30 cellular contexts compared by ENCODE assay signal in the genomic region with DNA sequence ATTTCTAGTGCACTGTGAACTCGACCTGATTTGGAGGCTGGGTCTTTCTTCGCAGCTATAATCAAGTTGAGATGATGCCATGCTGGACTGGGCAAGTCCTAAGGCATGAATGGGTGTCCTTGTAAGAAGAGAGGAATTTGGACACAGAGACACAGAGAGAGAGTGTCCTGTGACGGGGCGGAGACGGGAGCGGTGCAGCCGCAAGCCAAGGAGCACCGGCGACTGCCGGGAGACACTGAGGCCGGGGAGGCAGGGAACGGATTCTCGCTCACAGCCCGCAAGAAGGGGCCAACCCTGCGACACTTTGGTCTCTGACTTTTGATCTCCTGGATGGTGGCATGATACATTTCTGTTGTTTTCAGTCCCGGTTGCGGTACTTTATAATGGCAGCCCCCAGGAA.
"Had no signal": no experiment of that assay in that cellular context is flagged by ENCODE, and none has a peak within 500 bp of the region (broad histone marks: within the 10 kb centered on the region; RNA-seq: fewer than 3 reads in every experiment).

No MANE protein-coding gene starts in this region.

- H3K27ac ChIP-seq: adrenal gland, body of pancreas, colonic mucosa, dorsolateral prefrontal cortex, esophagus muscularis mucosa, foreskin keratinocyte, gastroesophageal sphincter, WERI-Rb-1 had no signal

- H3K27me3 Mint-ChIP-seq: activated B cell treated with CpG ODN at 0.5 μM for 24 hours; activated CD8-positive, alpha-beta T cell treated with anti-CD3 and anti-CD28 coated beads for 36 hours; activated naive CD4-positive, alpha-beta T cell treated with anti-CD3 and anti-CD28 coated beads, Interleukin-2, amount 50 U/mL, for 24 hours; activated naive CD8-positive, alpha-beta T cell treated with anti-CD3 and anti-CD28 coated beads for 36 hours; activated naive CD8-positive, alpha-beta T cell treated with anti-CD3 and anti-CD28 coated beads, Interleukin-2, amount 50 U/mL, for 24 hours; activated T-helper 17 cell treated with anti-CD3 and anti-CD28 coated beads, Interleukin-2, amount 50 U/mL, for 72 hours had no signal

- H3K27ac Mint-ChIP-seq: activated B cell treated with CpG ODN at 0.5 μM for 24 hours; activated CD8-positive, alpha-beta T cell treated with anti-CD3 and anti-CD28 coated beads for 36 hours; activated naive CD4-positive, alpha-beta T cell treated with anti-CD3 and anti-CD28 coated beads, Interleukin-2, amount 50 U/mL, for 24 hours; activated naive CD8-positive, alpha-beta T cell treated with anti-CD3 and anti-CD28 coated beads for 36 hours; activated naive CD8-positive, alpha-beta T cell treated with anti-CD3 and anti-CD28 coated beads, Interleukin-2, amount 50 U/mL, for 24 hours; activated T-helper 17 cell treated with anti-CD3 and anti-CD28 coated beads, Interleukin-2, amount 50 U/mL, for 72 hours; effector memory CD8-positive, alpha-beta T cell; T-helper 17 cell; T-helper 2 cell treated with Interferon-gamma antibody and Interleukin-4, amounts not matched to agents 5 μg/mL and 100 μg/mL, for 36 hours had no signal

- H3K27me3 ChIP-seq: adrenal gland, body of pancreas, colonic mucosa, dorsolateral prefrontal cortex, esophagus muscularis mucosa, foreskin keratinocyte, gastroesophageal sphincter had no signal

- H3K9me3 Mint-ChIP-seq: activated B cell treated with CpG ODN at 0.5 μM for 24 hours; activated CD8-positive, alpha-beta T cell treated with anti-CD3 and anti-CD28 coated beads for 36 hours; activated naive CD4-positive, alpha-beta T cell treated with anti-CD3 and anti-CD28 coated beads, Interleukin-2, amount 50 U/mL, for 24 hours; activated naive CD8-positive, alpha-beta T cell treated with anti-CD3 and anti-CD28 coated beads for 36 hours; activated naive CD8-positive, alpha-beta T cell treated with anti-CD3 and anti-CD28 coated beads, Interleukin-2, amount 50 U/mL, for 24 hours; activated T-cell treated with anti-CD3 and anti-CD28 coated beads, Interleukin-2, amount 50 U/mL, for 4 hours; activated T-helper 17 cell treated with anti-CD3 and anti-CD28 coated beads, Interleukin-2, amount 50 U/mL, for 72 hours; effector memory CD8-positive, alpha-beta T cell; T-helper 2 cell treated with Interferon-gamma antibody and Interleukin-4, amounts not matched to agents 5 μg/mL and 100 μg/mL, for 36 hours had no signal

- H3K36me3 Mint-ChIP-seq: activated naive CD4-positive, alpha-beta T cell treated with anti-CD3 and anti-CD28 coated beads, Interleukin-2, amount 50 U/mL, for 24 hours; activated naive CD8-positive, alpha-beta T cell treated with anti-CD3 and anti-CD28 coated beads for 36 hours had no signal

- H3K4me3 ChIP-seq: adrenal gland, body of pancreas, colonic mucosa, dorsolateral prefrontal cortex, esophagus muscularis mucosa, gastroesophageal sphincter had no signal

- H3K36me3 ChIP-seq: adrenal gland, colonic mucosa, esophagus muscularis mucosa, gastroesophageal sphincter, WERI-Rb-1 had no signal

- DNase-seq: activated B cell treated with CpG ODN at 0.5 μM for 24 hours; activated CD4-positive, alpha-beta T cell treated with anti-CD3 and anti-CD28 coated beads for 48 hours; activated CD4-positive, alpha-beta T cell treated with anti-CD3 and anti-CD28 coated beads, Interleukin-2, amount 50 U/mL, for 1 hour; activated CD4-positive, alpha-beta T cell treated with anti-CD3 and anti-CD28 coated beads, Interleukin-2, amount 50 U/mL, for 48 hours; activated CD8-positive, alpha-beta memory T cell treated with anti-CD3 and anti-CD28 coated beads for 24 hours; activated CD8-positive, alpha-beta T cell treated with anti-CD3 and anti-CD28 coated beads for 36 hours; activated effector memory CD4-positive, alpha-beta T cell treated with Interleukin-2 at 50 U/mL for 16 hours; activated gamma-delta T cell treated with Interleukin-2 at 50 U/mL for 16 hours; activated naive CD4-positive, alpha-beta T cell treated with Interleukin-2 at 50 U/mL for 16 hours; activated naive CD8-positive, alpha-beta T cell treated with anti-CD3 and anti-CD28 coated beads for 36 hours; activated naive CD8-positive, alpha-beta T cell treated with anti-CD3 and anti-CD28 coated beads, Interleukin-2, amount 50 U/mL, for 24 hours; activated T-cell treated with anti-CD3 and anti-CD28 coated beads, Interleukin-2, amount 50 U/mL, for 4 hours; amygdala; body of pancreas; caudate nucleus; colonic mucosa; dorsolateral prefrontal cortex; effector memory CD8-positive, alpha-beta T cell; erythroblast; foreskin keratinocyte; T-helper 1 cell; T-helper 17 cell; T1000; WERI-Rb-1 had no signal

- H3K9me3 ChIP-seq: adrenal gland, body of pancreas, colonic mucosa, esophagus muscularis mucosa, gastroesophageal sphincter had no signal

- H3K4me3 Mint-ChIP-seq: activated B cell treated with CpG ODN at 0.5 μM for 24 hours; activated CD8-positive, alpha-beta T cell treated with anti-CD3 and anti-CD28 coated beads for 36 hours; activated naive CD4-positive, alpha-beta T cell treated with anti-CD3 and anti-CD28 coated beads, Interleukin-2, amount 50 U/mL, for 24 hours; activated naive CD8-positive, alpha-beta T cell treated with anti-CD3 and anti-CD28 coated beads for 36 hours; activated naive CD8-positive, alpha-beta T cell treated with anti-CD3 and anti-CD28 coated beads, Interleukin-2, amount 50 U/mL, for 24 hours; activated T-cell treated with anti-CD3 and anti-CD28 coated beads, Interleukin-2, amount 50 U/mL, for 4 hours; activated T-helper 17 cell treated with anti-CD3 and anti-CD28 coated beads, Interleukin-2, amount 50 U/mL, for 72 hours; effector memory CD8-positive, alpha-beta T cell; T-helper 17 cell; T-helper 2 cell treated with Interferon-gamma antibody and Interleukin-4, amounts not matched to agents 5 μg/mL and 100 μg/mL, for 36 hours had no signal

- H3K4me1 ChIP-seq: adrenal gland, body of pancreas, colonic mucosa, esophagus muscularis mucosa, foreskin keratinocyte, gastroesophageal sphincter had no signal
